ENCODE assay signal across 9 cellular contexts in the genomic region with DNA sequence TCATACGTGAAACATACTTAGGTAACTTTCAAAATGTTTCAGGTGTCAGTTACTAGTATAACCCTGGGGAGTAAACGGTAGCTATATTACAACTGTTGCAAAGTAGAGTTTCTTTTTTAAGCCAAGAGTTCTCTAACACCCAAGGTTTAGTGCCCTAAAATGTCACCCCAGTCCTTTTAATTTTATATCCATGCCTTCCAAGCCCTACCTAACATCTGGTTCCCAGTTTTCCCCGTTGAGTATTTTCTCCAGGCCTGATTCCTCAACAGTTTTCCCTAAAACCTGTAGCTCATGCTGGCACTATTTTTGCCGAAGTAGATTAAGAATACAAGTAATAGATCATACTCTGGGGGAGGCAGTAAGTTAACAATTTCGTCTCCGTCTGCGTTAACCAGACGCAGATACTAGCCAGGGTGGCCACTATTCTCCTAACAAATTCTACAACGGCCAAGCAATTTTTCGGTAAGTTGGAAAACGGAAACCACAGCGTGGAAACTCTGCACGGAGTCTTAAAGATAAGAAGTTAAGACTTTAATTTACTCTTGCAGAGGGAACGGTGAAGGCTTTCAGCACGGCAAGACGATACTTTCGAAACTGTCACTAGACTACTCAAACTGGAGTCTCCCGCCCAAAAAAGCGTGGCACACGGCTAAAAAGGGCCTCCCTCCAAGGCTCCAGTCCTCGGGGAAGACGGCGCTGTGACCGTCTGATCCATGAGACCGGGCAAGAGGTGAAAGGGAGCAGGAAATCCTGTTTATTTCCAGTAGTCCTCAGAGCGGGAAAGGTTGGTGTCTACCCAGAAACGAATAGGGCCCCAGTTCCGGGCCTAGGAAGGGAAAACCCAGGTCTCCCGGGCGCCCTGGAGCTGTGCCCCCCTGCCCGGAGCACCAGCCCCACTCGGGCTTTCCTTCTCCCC. TPM values are rescaled to one million over a fixed set of nuclear protein-coding genes. Genes with fewer than 3 reads are reported as not detected.
A peak's percentile ranks its signal among the peaks of the same experiment; 100 is the strongest.
DNase-seq lines count a peak whose midpoint lies in the region; ATAC-seq and TF ChIP-seq lines count a peak whose summit lies in the region.
"Had no signal": no experiment of that assay in that cellular context is flagged by ENCODE, and none has a peak within 500 bp of the region (broad histone marks: within the 10 kb centered on the region; RNA-seq: fewer than 3 reads in every experiment).

No MANE protein-coding gene starts in this region.

- H3K27ac ChIP-seq in esophagus (ENCODE audit: low read depth in 2 of 2, low read length in 1 of 2) (peak overlapping the region; percentile 98 to 100), neural progenitor cell (peak overlapping the region; percentile 99)

- peak overlapping the region; percentile 100 for H3K4me2 ChIP-seq in neural progenitor cell

- H3K79me2 ChIP-seq in neural progenitor cell (ENCODE audit: low read depth) = peaks cover 59% of the 10 kb centered on the region

- H3K36me3 ChIP-seq in Caco-2 (ENCODE audit: control insufficient read depth, insufficient read depth, low read length) (no peaks in the 10 kb centered on the region), esophagus (ENCODE audit: control insufficient read depth in 2 of 2, insufficient read depth in 2 of 2, low read length in 1 of 2) (peaks cover 0 to 2% of the 10 kb centered on the region in 2 donors), neural progenitor cell (peaks cover 15% of the 10 kb centered on the region)

- peaks cover 31% of the 10 kb centered on the region for H3F3A ChIP-seq in neural progenitor cell (ENCODE audit: low read depth)

- H3K9me3 ChIP-seq in Caco-2 = no peaks in the 10 kb centered on the region; the same call in 1 of the 2 replicates
- H3K9me3 ChIP-seq in esophagus (ENCODE audit: control insufficient read depth in 2 of 2, insufficient read depth in 1 of 2, low read depth in 1 of 2, low read length in 1 of 2) = no peaks in the 10 kb centered on the region
- no peaks in the 10 kb centered on the region for H3K9me3 ChIP-seq in neural progenitor cell (ENCODE audit: low read depth)

- POLR2A ChIA-PET in Caco-2 (lab: Charles Lee) = interaction anchor here (0.5 to 2.1 kb wide), 4 partner anchors 13 to 57 kb away, joined by 5 to 16 read pairs (median 10); partner anchors contain the start of gene TMEM200B

- H3K27me3 ChIP-seq in Caco-2 (replicated peaks; ENCODE audit: control insufficient read depth, insufficient read depth, low read length) (no peaks in the 10 kb centered on the region), esophagus (ENCODE audit: control insufficient read depth in 1 of 2, insufficient read depth in 2 of 2, low read length in 2 of 2) (no peaks in the 10 kb centered on the region), neural progenitor cell (no peaks in the 10 kb centered on the region)

- ATAC-seq in HG02852 (IDR thresholded peaks at IDR 0.05; ENCODE audit: unreplicated experiment) (peak; percentile 12), GM19035 (IDR thresholded peaks at IDR 0.05; ENCODE audit: unreplicated experiment) (no peak)

- H3K4me3 Mint-ChIP-seq in Caco-2 (ENCODE audit: unreplicated experiment) (peak overlapping the region; percentile 74), neural progenitor cell (peak overlapping the region; percentile 97)

- H3K9ac ChIP-seq in neural progenitor cell = peak overlapping the region; percentile 100

- H3K36me3 Mint-ChIP-seq in Caco-2 (ENCODE audit: insufficient read depth, unreplicated experiment) (peaks cover 53% of the 10 kb centered on the region), neural progenitor cell (peaks cover 30% of the 10 kb centered on the region)

- WGBS in esophagus, 2 donors = 1% methylated on average over 32 of the region's 32 CpGs

- no peak for TF ChIP-seq CTCF in Caco-2 (IDR thresholded peaks at IDR 0.05; ENCODE audit: insufficient read depth in 1 of 2, low read depth in 1 of 2, low read length in 1 of 2, severe bottlenecking in 1 of 2, unreplicated experiment in 1 of 2)
- no peak for TF ChIP-seq CTCF in WI38 (IDR thresholded peaks at IDR 0.05; ENCODE audit: low read depth, low read length)
- no peak for TF ChIP-seq CTCF in neural progenitor cell (IDR thresholded peaks at IDR 0.05)

- CTCF ChIA-PET in Caco-2 (lab: Charles Lee) = interaction anchor here (1.5 to 2.5 kb wide), 5 partner anchors 17 to 299 kb away, joined by 4 to 28 read pairs (median 9); no protein-coding TSS in a partner anchor

- peak overlapping the region; percentile 97 for H2AFZ ChIP-seq in neural progenitor cell (replicated peaks)

- peaks cover 47% of the 10 kb centered on the region for H4K20me1 ChIP-seq in neural progenitor cell (ENCODE audit: low read depth)

- H3K4me1 ChIP-seq in Caco-2 = peaks cover 12% of the 10 kb centered on the region
- H3K4me1 ChIP-seq in esophagus (ENCODE audit: control insufficient read depth in 2 of 2, insufficient read depth in 2 of 2, low read length in 1 of 2) = no peaks in the 10 kb centered on the region
- H3K4me1 ChIP-seq in neural progenitor cell = peaks cover 14% of the 10 kb centered on the region

- DNase-seq in Caco-2 (no peak), neural progenitor cell (ENCODE audit: low spot score) (no peak), posterior cingulate gyrus (no peak), CD1c-positive myeloid dendritic cell (ENCODE audit: extremely low spot score) (no peak)

- peak overlapping the region; percentile 88 for H3K4me3 ChIP-seq in Caco-2 (ENCODE audit: low read depth, low read length)
- H3K4me3 ChIP-seq in WI38 (ENCODE audit: low read depth, low read length) = peak overlapping the region; percentile 79
- peak overlapping the region; percentile 84 to 99 for H3K4me3 ChIP-seq in esophagus (ENCODE audit: low read depth in 1 of 2, low read length in 2 of 2)
- H3K4me3 ChIP-seq in neural progenitor cell = peak overlapping the region; percentile 99

- H3K27ac Mint-ChIP-seq in Caco-2 (ENCODE audit: unreplicated experiment) = peak overlapping the region; percentile 60
- H3K27ac Mint-ChIP-seq in neural progenitor cell = peak overlapping the region; percentile 70

- intact Hi-C loops in Caco-2 (cut with micrococcal nuclease; ENCODE audit: unreplicated experiment) = loop anchor here (5.0 kb wide), 1 partner anchor 443 kb away; the partner anchor contains the start of gene YTHDF2
- intact Hi-C loops in posterior cingulate gyrus (cut with DNase I) = loop anchor here (5.0 kb wide), 1 partner anchor 298 kb away; no protein-coding TSS in a partner anchor

- H3K9me3 Mint-ChIP-seq in Caco-2 (ENCODE audit: unreplicated experiment) (no peaks in the 10 kb centered on the region), neural progenitor cell (peaks cover 17% of the 10 kb centered on the region)

- BruUV-seq in Caco-2 (replicated peaks; lab: Mats Ljungman, UMichigan) = no TSS peak

- H3K27me3 Mint-ChIP-seq in Caco-2 (ENCODE audit: insufficient read depth, unreplicated experiment) = no peaks in the 10 kb centered on the region
- peaks cover 2% of the 10 kb centered on the region for H3K27me3 Mint-ChIP-seq in neural progenitor cell (ENCODE audit: insufficient read depth, low read depth)

- H3K4me1 Mint-ChIP-seq in Caco-2 (ENCODE audit: low read depth, unreplicated experiment) (peaks cover 12% of the 10 kb centered on the region), neural progenitor cell (peaks cover 12% of the 10 kb centered on the region)

RNA-seq across cellular contexts. Expression of gene SRSF4, which starts 0.9 kb away (rescaled TPM):
- 44.1 and 45.8 TPM in 2 replicates for total RNA-seq in Caco-2 (2022)
- 10 to 100 TPM; 50.8 to 71.0 TPM for polyA plus RNA-seq in esophagus
- total RNA-seq in neural progenitor cell (ENCODE audit: low replicate concordance) = 73.2 and 82.2 TPM in 2 replicates

RNA-seq across cellular contexts. Expression of gene MECR, which starts 50.0 kb away (rescaled TPM):
- total RNA-seq in Caco-2 (2022) (21.5 and 23.1 TPM in 2 replicates), neural progenitor cell (ENCODE audit: low replicate concordance) (11.7 and 22.0 TPM in 2 replicates)
- 10 to 100 TPM; 11.8 to 19.6 TPM for polyA plus RNA-seq in esophagus

RNA-seq across cellular contexts. Expression of gene PTPRU, which starts 55.6 kb away (rescaled TPM):
- total RNA-seq in Caco-2 (2022) = 32.9 and 41.4 TPM in 2 replicates
- polyA plus RNA-seq in esophagus = 1 to 10 TPM; 3.7 to 4.0 TPM
- total RNA-seq in neural progenitor cell (ENCODE audit: low replicate concordance) = 29.5 and 68.9 TPM in 2 replicates

RNA-seq across cellular contexts. Expression of gene TMEM200B, which starts 57.1 kb away (rescaled TPM):
- total RNA-seq in Caco-2 (2022) = 3.3 TPM in 2 replicates
- polyA plus RNA-seq in esophagus = 1 to 10 TPM; 2.1 to 3.9 TPM
- total RNA-seq in neural progenitor cell (ENCODE audit: low replicate concordance) = 0.56 and 1.1 TPM in 2 replicates
- total RNA-seq: T-helper 1 cell treated with Interleukin-12 subunit alpha and Interleukin-12 subunit beta and Interleukin-4 antibody, amounts not matched to agents 30 ng/mL and 1 ng/mL, for 36 hours had no signal
